Comparison of ENCODE assay signal across 22 cellular contexts in the genomic region with DNA sequence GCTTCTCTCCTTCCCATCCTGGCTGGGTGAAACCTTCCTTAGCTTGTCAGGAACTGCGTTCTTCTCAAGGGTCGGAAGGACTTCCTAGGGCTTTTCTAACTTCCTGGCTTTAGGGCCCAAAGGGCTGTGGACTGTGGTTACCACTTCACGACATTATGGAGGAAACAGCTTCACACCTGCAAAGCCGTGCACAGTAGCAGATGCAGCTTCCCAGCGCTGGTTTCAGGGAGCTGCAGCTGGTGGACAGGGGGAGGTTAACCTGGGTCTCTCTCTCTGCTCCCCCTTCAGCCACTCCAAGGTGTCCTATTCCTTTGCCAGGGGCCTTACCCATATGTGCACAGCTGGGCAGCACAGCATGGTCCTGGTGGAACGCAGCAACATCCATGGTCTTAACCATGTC.
"Had no signal": no experiment of that assay in that cellular context is flagged by ENCODE, and none has a peak within 500 bp of the region (broad histone marks: within the 10 kb centered on the region; RNA-seq: fewer than 3 reads in every experiment).

No MANE protein-coding gene starts in this region.

- H3K4me1 ChIP-seq: adrenal gland had no signal

- DNase-seq: activated CD4-positive, alpha-beta T cell treated with anti-CD3 and anti-CD28 coated beads for 4 hours; activated CD8-positive, alpha-beta memory T cell treated with anti-CD3 and anti-CD28 coated beads, Interleukin-2, amount 50 U/mL, for 4 hours; activated CD8-positive, alpha-beta T cell treated with anti-CD3 and anti-CD28 coated beads for 36 hours; activated naive CD4-positive, alpha-beta T cell treated with anti-CD3 and anti-CD28 coated beads, Interleukin-2, amount 50 U/mL, for 16 hours; activated naive CD8-positive, alpha-beta T cell treated with anti-CD3 and anti-CD28 coated beads, Interleukin-2, amount 10 ng/mL, durations not matched to agents 7 days and 5 days; activated T-cell treated with anti-CD3 and anti-CD28 coated beads, Interleukin-2, amount 50 U/mL, for 72 hours; adrenal gland; anterior cingulate cortex; cerebellar nuclear complex; MG63; NCI-H1105; NCI-H1436; NCI-H1694 treated with DMSO at 0.1 percent for 48 hours; NCI-H2029 treated with DMSO at 0.1 percent for 48 hours; NCI-H345; NCI-H510A treated with DMSO at 0.1 percent for 48 hours; NCI-H774; NK-92 treated with Interleukin-12 subunit alpha and Interleukin-12 subunit beta, amount 100 ng/mL, for 24 hours; PC-3; SHP77 treated with DMSO at 0.1 percent for 48 hours had no signal

- H3K27ac ChIP-seq: adrenal gland, KMS-11 had no signal

- ATAC-seq: activated CD4-positive, CD25-positive, alpha-beta regulatory T cell treated with anti-CD3 and anti-CD28 coated beads, Interleukin-2, amount 50 U/mL, for 24 hours; activated CD8-positive, alpha-beta T cell treated with anti-CD3 and anti-CD28 coated beads for 36 hours; activated T-cell treated with anti-CD3 and anti-CD28 coated beads, Interleukin-2, amount 50 U/mL, for 72 hours; PC-3 had no signal

- H3K36me3 ChIP-seq: adrenal gland, MG63 had no signal

- H3K9ac ChIP-seq: KMS-11 had no signal

- H3K4me3 ChIP-seq: adrenal gland, MG63 had no signal

- H3K4me2 ChIP-seq: KMS-11 had no signal

- H3K9me3 ChIP-seq: adrenal gland, MG63 had no signal

- H3K27me3 ChIP-seq: adrenal gland, MG63 had no signal
